ENCODE assay signal across 8 cellular contexts in genomic region chr5:110726249-110727024, GRCh38. TPM values are rescaled to one million over a fixed set of nuclear protein-coding genes. Genes with fewer than 3 reads are reported as not detected.
DNase-seq lines count a peak whose midpoint lies in the region; ATAC-seq and TF ChIP-seq lines count a peak whose summit lies in the region.

Gene TMEM232, minus strand, starts transcription at chr5:110726671. Its CDS starts 59,319 bp downstream, at chr5:110667352.

- DNase-seq in GM13976 (ENCODE audit: low spot score), result peak; percentile 24
- peak; percentile 53 for DNase-seq in NCI-H2171 (lab: John Stamatoyannopoulos, UW)
- DNase-seq in activated CD4-positive, alpha-beta T cell treated with anti-CD3 and anti-CD28 coated beads, Interleukin-2, amount 50 U/mL, for 4 hours, result peak; percentile 68 to 73
- peak; percentile 78 to 83 for DNase-seq in left colon
- DNase-seq in stimulated activated CD4-positive, alpha-beta T cell treated with anti-CD3 and anti-CD28 coated beads, Interleukin-1b, Interleukin-23, amount 100 ng/mL, for 24 hours (ENCODE audit: low read depth in 4 of 4, low spot score in 1 of 4), result peak; percentile 25 to 61 (median 54)
- DNase-seq in NK-92 treated with Interleukin-12 subunit alpha and Interleukin-12 subunit beta, amount 100 ng/mL, for 24 hours (lab: John Stamatoyannopoulos, UW), result no peak

- H3K36me3 Mint-ChIP-seq in dendritic cell treated with granulocyte-macrophage colony-stimulating factor and Interleukin-4, amounts not matched to agents 40 ng/mL and 50 ng/mL, for 4 days (ENCODE audit: low read depth), result no peaks in the 10 kb centered on the region

- no peaks in the 10 kb centered on the region for H3K9me3 Mint-ChIP-seq in dendritic cell treated with granulocyte-macrophage colony-stimulating factor and Interleukin-4, amounts not matched to agents 40 ng/mL and 50 ng/mL, for 4 days

- no peaks in the 10 kb centered on the region for H3K4me1 Mint-ChIP-seq in dendritic cell treated with granulocyte-macrophage colony-stimulating factor and Interleukin-4, amounts not matched to agents 40 ng/mL and 50 ng/mL, for 4 days (ENCODE audit: low read depth)

- H3K4me3 Mint-ChIP-seq in dendritic cell treated with granulocyte-macrophage colony-stimulating factor and Interleukin-4, amounts not matched to agents 40 ng/mL and 50 ng/mL, for 4 days, result peak within 1 kb of the TSS; percentile 74

- H3K27me3 Mint-ChIP-seq in dendritic cell treated with granulocyte-macrophage colony-stimulating factor and Interleukin-4, amounts not matched to agents 40 ng/mL and 50 ng/mL, for 4 days, result no peaks in the 10 kb centered on the region

- no peak for TF ChIP-seq CTCF in GM13976 (IDR thresholded peaks at IDR 0.05; ENCODE audit: borderline replicate concordance, control extremely low read depth, extremely low read depth, insufficient read depth, missing control alignments)

- ATAC-seq in HG02938 (IDR thresholded peaks at IDR 0.05; ENCODE audit: unreplicated experiment), result peak; percentile 100
- peak; percentile 100 for ATAC-seq in left colon

- intact Hi-C loops in dendritic cell treated with granulocyte-macrophage colony-stimulating factor and Interleukin-4, amounts not matched to agents 40 ng/mL and 50 ng/mL, for 4 days (cut with micrococcal nuclease), result no loop called here
- intact Hi-C loops in left colon (cut with DNase I, micrococcal nuclease), result no loop called here

- in situ Hi-C loops in GM13976 (cut with MboI; ENCODE audit: low sequenced_read_pairs, unreplicated experiment), result no loop called here

- no peak within 1 kb of the TSS for H3K27ac Mint-ChIP-seq in dendritic cell treated with granulocyte-macrophage colony-stimulating factor and Interleukin-4, amounts not matched to agents 40 ng/mL and 50 ng/mL, for 4 days

RNA-seq across cellular contexts. Expression of gene TMEM232, which starts in this region (rescaled TPM):
- total RNA-seq in left colon, result 1 to 10 TPM; 3.1 to 3.7 TPM
